Comparison of ENCODE assay signal across 1 cellular context in genomic region chr16:16188827-16189226, GRCh38.
TF ChIP-seq lines count a peak whose summit lies in the region.

No MANE protein-coding gene starts in this region.

TF ChIP-seq in H1, 55 proteins besides CTCF, POLR2A, EP300 and RAD21:
- TF ChIP-seq CHD1 (IDR thresholded peaks at IDR 0.05; ENCODE audit: low read depth, low read length) (no peak), KDM1A (IDR thresholded peaks at IDR 0.05; ENCODE audit: borderline replicate concordance, low read length) (no peak)
TF ChIP-seq in H1: peak in this region for 0.
